ENCODE assay signal across 22 cellular contexts in genomic region chr19:35019144-35019543, GRCh38. TPM values are rescaled to one million over a fixed set of nuclear protein-coding genes. Genes with fewer than 3 reads are reported as not detected.
A peak's percentile ranks its signal among the peaks of the same experiment; 100 is the strongest.
DNase-seq lines count a peak whose midpoint lies in the region; ATAC-seq, FAIRE-seq and TF ChIP-seq lines count a peak whose summit lies in the region.
"Had no signal": no experiment of that assay in that cellular context is flagged by ENCODE, and none has a peak within 500 bp of the region (broad histone marks: within the 10 kb centered on the region; RNA-seq: fewer than 3 reads in every experiment).

No MANE protein-coding gene starts in this region.

- H3K4me1 ChIP-seq in Caco-2: no peaks in the 10 kb centered on the region
- peaks cover 0 to 10% of the 10 kb centered on the region in 2 experiments; a peak in 1 of 5 replicates for H3K4me1 ChIP-seq in K562 (replicated peaks in 1 of 2; ENCODE audit: control insufficient read depth in 2 of 2, insufficient read depth in 2 of 2, low read length in 2 of 2)
- H3K4me1 ChIP-seq in neuronal stem cell (ENCODE audit: control insufficient read depth in 2 of 2, insufficient read depth in 1 of 2, low read depth in 1 of 2, low read length in 2 of 2): no peaks in the 10 kb centered on the region
- H3K4me1 ChIP-seq in trophoblast cell (ENCODE audit: control insufficient read depth in 1 of 2, insufficient read depth in 2 of 2, low read length in 2 of 2): no peaks in the 10 kb centered on the region
- H3K4me1 ChIP-seq: A549 had no signal

- no peaks in the 10 kb centered on the region for H3K79me2 ChIP-seq in K562 (ENCODE audit: control insufficient read depth, insufficient read depth, low read length)
- H3K79me2 ChIP-seq in trophoblast cell (ENCODE audit: control insufficient read depth, insufficient read depth, low read length, poor library complexity): no peaks in the 10 kb centered on the region

- H4K20me1 ChIP-seq in K562 (replicated peaks; ENCODE audit: control insufficient read depth, insufficient read depth, low read length): no peaks in the 10 kb centered on the region

- in situ Hi-C loops in K562 (cut with MboI): no loop called here

- POLR2A ChIA-PET in CD4-positive, alpha-beta T cell (lab: Charles Lee): no interaction called here
- POLR2A ChIA-PET in Caco-2 (lab: Charles Lee): no interaction called here
- POLR2A ChIA-PET in K562 (lab: Yijun Ruan, JAX): no interaction called here

- no peak for FAIRE-seq in K562 (lab: Jason Lieb, UNC)
- FAIRE-seq: A549, D721Med, G401.6, GM12892, GM19239 had no signal

- H3K4me3 ChIP-seq in Caco-2 (ENCODE audit: low read depth, low read length) (no peak overlapping the region), K562 (no peak overlapping the region), neuronal stem cell (ENCODE audit: low read length in 2 of 2) (no peak overlapping the region), trophoblast cell (ENCODE audit: low read depth, low read length) (no peak overlapping the region)
- H3K4me3 ChIP-seq: A549 had no signal

- TF ChIP-seq CTCF in CD4-positive, alpha-beta T cell (IDR thresholded peaks at IDR 0.05): no peak
- TF ChIP-seq CTCF in Caco-2 (IDR thresholded peaks at IDR 0.05; ENCODE audit: insufficient read depth in 1 of 2, low read depth in 1 of 2, low read length in 1 of 2, severe bottlenecking in 1 of 2, unreplicated experiment in 1 of 2) (no peak), K562 (IDR thresholded peaks at IDR 0.05 in 2 of 3, conservative IDR thresholded peaks at IDR 0.05 in 1 of 3; ENCODE audit: insufficient read depth in 2 of 3, low read depth in 1 of 3, low read length in 3 of 3) (no peak)

- H3K14ac ChIP-seq in neuronal stem cell (ENCODE audit: low read length): no peak overlapping the region
- H3K14ac ChIP-seq in trophoblast cell (ENCODE audit: low read length): no peak overlapping the region

- no peak for TF ChIP-seq EP300 in K562 (IDR thresholded peaks at IDR 0.05; ENCODE audit: low read length)

- H3K23ac ChIP-seq in neuronal stem cell (ENCODE audit: low read depth, low read length, poor library complexity) (peak overlapping the region; percentile 55), trophoblast cell (ENCODE audit: low read length) (no peak overlapping the region)

- 97% methylated on average over 7 of the region's 22 CpGs for WGBS in K562 (ENCODE audit: insufficient coverage, low coverage, missing lambda C conversion rate)
- no CpG with 5 or more reads among the region's 22 CpGs for WGBS in neuronal stem cell (ENCODE audit: extremely low coverage in 2 of 2, insufficient read length in 2 of 2, insufficient replicate concordance in 1 of 2), 2 donors
- WGBS in trophoblast cell (ENCODE audit: extremely low coverage, insufficient coverage, insufficient read length): no CpG with 5 or more reads among the region's 22 CpGs

- no peak for ATAC-seq in CD4-positive, alpha-beta T cell (ENCODE audit: poor library complexity)
- ATAC-seq in K562: no peak

- TF ChIP-seq RAD21 in K562 (CRISPR knock-in tag; conservative IDR thresholded peaks at IDR 0.05 in 1 of 2, IDR thresholded peaks at IDR 0.05 in 1 of 2): no peak

- no peaks in the 10 kb centered on the region for H3K27me3 Mint-ChIP-seq in CD4-positive, alpha-beta T cell
- no peaks in the 10 kb centered on the region for H3K27me3 Mint-ChIP-seq in Caco-2 (ENCODE audit: insufficient read depth, unreplicated experiment)
- H3K27me3 Mint-ChIP-seq: CD4-positive, CD25-positive, alpha-beta regulatory T cell; IgD-negative memory B cell had no signal

- H2AK5ac ChIP-seq in neuronal stem cell (ENCODE audit: low read depth, low read length) (no peak overlapping the region), trophoblast cell (ENCODE audit: low read length) (no peak overlapping the region)

- no TSS peak for BruUV-seq in Caco-2 (replicated peaks; lab: Mats Ljungman, UMichigan)
- BruUV-seq in K562 (replicated peaks; lab: Mats Ljungman, UMichigan): no TSS peak

- H2AFZ ChIP-seq in K562 (ENCODE audit: low read depth, low read length) (no peak overlapping the region), neuronal stem cell (ENCODE audit: low read length) (no peak overlapping the region), trophoblast cell (ENCODE audit: insufficient read depth, low read length, poor library complexity) (no peak overlapping the region)

- peaks cover 86% of the 10 kb centered on the region for H3K36me3 Mint-ChIP-seq in CD4-positive, alpha-beta T cell (ENCODE audit: low read depth)
- H3K36me3 Mint-ChIP-seq in Caco-2 (ENCODE audit: insufficient read depth, unreplicated experiment): peaks cover 96% of the 10 kb centered on the region

- H3K27ac Mint-ChIP-seq in CD4-positive, alpha-beta T cell: peak overlapping the region; percentile 51
- peak overlapping the region; percentile 70 for H3K27ac Mint-ChIP-seq in Caco-2 (ENCODE audit: unreplicated experiment)

- no peaks in the 10 kb centered on the region for H3K9me3 Mint-ChIP-seq in CD4-positive, alpha-beta T cell
- H3K9me3 Mint-ChIP-seq in Caco-2 (ENCODE audit: unreplicated experiment): no peaks in the 10 kb centered on the region
- H3K9me3 Mint-ChIP-seq: CD4-positive, CD25-positive, alpha-beta regulatory T cell; IgD-negative memory B cell had no signal

- H3K27me3 ChIP-seq in CD4-positive, alpha-beta T cell (ENCODE audit: control insufficient read depth, insufficient read depth, low read length): no peaks in the 10 kb centered on the region
- H3K27me3 ChIP-seq in Caco-2 (replicated peaks; ENCODE audit: control insufficient read depth, insufficient read depth, low read length) (no peaks in the 10 kb centered on the region), K562 (ENCODE audit: control insufficient read depth in 2 of 2, insufficient read depth in 2 of 2, low read length in 2 of 2) (no peaks in the 10 kb centered on the region), neuronal stem cell (ENCODE audit: control insufficient read depth in 3 of 3, insufficient read depth in 3 of 3, low read depth in 1 of 3, low read length in 3 of 3) (no peaks in the 10 kb centered on the region), trophoblast cell (ENCODE audit: insufficient read depth, low read length) (no peaks in the 10 kb centered on the region)

- no peak overlapping the region for H3K18ac ChIP-seq in neuronal stem cell (ENCODE audit: low read length)
- H3K18ac ChIP-seq in trophoblast cell (ENCODE audit: low read length): no peak overlapping the region

- H2BK5ac ChIP-seq in neuronal stem cell (ENCODE audit: low read length): peak overlapping the region; percentile 14
- no peak overlapping the region for H2BK5ac ChIP-seq in trophoblast cell (ENCODE audit: low read depth, low read length, poor library complexity)

- H2BK120ac ChIP-seq in neuronal stem cell (ENCODE audit: low read depth, low read length) (no peak overlapping the region), trophoblast cell (ENCODE audit: insufficient read depth, low read length, poor library complexity) (no peak overlapping the region)

- H3K4me2 ChIP-seq in K562 (ENCODE audit: insufficient read depth, low read length) (no peak overlapping the region), neuronal stem cell (ENCODE audit: insufficient read depth, low read length, poor library complexity, severe bottlenecking) (no peak overlapping the region), trophoblast cell (ENCODE audit: low read length) (no peak overlapping the region)
- H3K4me2 ChIP-seq: A549, KMS-11 had no signal

- no peak overlapping the region for H4K91ac ChIP-seq in neuronal stem cell (ENCODE audit: low read depth, low read length, poor library complexity)
- no peak overlapping the region for H4K91ac ChIP-seq in trophoblast cell (ENCODE audit: low read depth, low read length)

- no peak overlapping the region for H2BK15ac ChIP-seq in neuronal stem cell (ENCODE audit: low read length)

- H4K12ac ChIP-seq in trophoblast cell (ENCODE audit: low read depth, low read length): no peak overlapping the region

- H3K4ac ChIP-seq in neuronal stem cell (ENCODE audit: low read length): no peak overlapping the region
- no peak overlapping the region for H3K4ac ChIP-seq in trophoblast cell (ENCODE audit: low read depth, low read length)

- CTCF ChIA-PET in CD4-positive, alpha-beta T cell (lab: Charles Lee): no interaction called here
- CTCF ChIA-PET in Caco-2 (lab: Charles Lee) (no interaction called here), K562 (lab: Yijun Ruan, JAX; ENCODE audit: low intra/inter-chr PET ratio) (no interaction called here)

- no peak overlapping the region for H2BK12ac ChIP-seq in neuronal stem cell (ENCODE audit: low read length)
- no peak overlapping the region for H2BK12ac ChIP-seq in trophoblast cell (ENCODE audit: low read length)

- H3K9me3 ChIP-seq in CD4-positive, alpha-beta T cell (ENCODE audit: control insufficient read depth, low read length): no peaks in the 10 kb centered on the region
- H3K9me3 ChIP-seq in Caco-2 (no peaks in the 10 kb centered on the region), K562 (replicated peaks; ENCODE audit: control insufficient read depth, insufficient read depth, low read depth, low read length) (no peaks in the 10 kb centered on the region), neuronal stem cell (replicated peaks in 1 of 2; ENCODE audit: control insufficient read depth in 2 of 2, insufficient read depth in 1 of 2, low read depth in 1 of 2, low read length in 2 of 2) (no peaks in the 10 kb centered on the region), trophoblast cell (ENCODE audit: insufficient read depth, low read depth, low read length) (peaks cover 2% of the 10 kb centered on the region)
- H3K9me3 ChIP-seq: A549 had no signal

- DNase-seq in CD4-positive, alpha-beta T cell: no peak
- DNase-seq in Caco-2 (no peak), K562 (ENCODE audit: extremely low read depth in 1 of 4, low spot score in 3 of 4) (no peak), neuronal stem cell (ENCODE audit: low spot score) (no peak), NCI-H524 (lab: John Stamatoyannopoulos, UW) (no peak), trophoblast cell (no peak), NCI-H1092 (lab: John Stamatoyannopoulos, UW) (no peak)
- DNase-seq: CD4-positive, CD25-positive, alpha-beta regulatory T cell; DMS153; DMS79 treated with DMSO at 0.1 percent for 48 hours; EL; HCEC 1CT had no signal

- peaks cover 6% of the 10 kb centered on the region for H3K36me3 ChIP-seq in Caco-2 (ENCODE audit: control insufficient read depth, insufficient read depth, low read length)
- H3K36me3 ChIP-seq in K562 (ENCODE audit: control insufficient read depth, insufficient read depth, low read length): peaks cover 92% of the 10 kb centered on the region
- peaks cover 70 to 96% of the 10 kb centered on the region in 2 donors for H3K36me3 ChIP-seq in neuronal stem cell (replicated peaks in 1 of 2; ENCODE audit: control insufficient read depth in 2 of 2, insufficient read depth in 2 of 2, low read length in 2 of 2)
- H3K36me3 ChIP-seq in trophoblast cell (ENCODE audit: control insufficient read depth in 1 of 2, insufficient read depth in 2 of 2, low read length in 2 of 2): peaks cover 79 to 80% of the 10 kb centered on the region in 2 experiments

- H3K9ac ChIP-seq in K562 (ENCODE audit: insufficient read depth in 1 of 2, low read depth in 2 of 2, low read length in 2 of 2): no peak overlapping the region; a peak in 1 of 4 replicates
- H3K9ac ChIP-seq in neuronal stem cell (ENCODE audit: low read depth, low read length, poor library complexity): peak overlapping the region; percentile 7
- no peak overlapping the region for H3K9ac ChIP-seq in trophoblast cell (ENCODE audit: low read length)
- H3K9ac ChIP-seq: KMS-11 had no signal

- H3K79me1 ChIP-seq in neuronal stem cell (ENCODE audit: low read depth, low read length) (peaks cover 2% of the 10 kb centered on the region), trophoblast cell (ENCODE audit: low read length) (no peaks in the 10 kb centered on the region)

- TF ChIP-seq POLR2A in K562 (conservative IDR thresholded peaks at IDR 0.05): no peak

- H3K27ac ChIP-seq in CD4-positive, alpha-beta T cell (ENCODE audit: low read depth, low read length): peak overlapping the region; percentile 14
- H3K27ac ChIP-seq in K562 (ENCODE audit: extremely low read depth, low read depth, low read length) (no peak overlapping the region), neuronal stem cell (replicated peaks; ENCODE audit: low read length) (no peak overlapping the region), trophoblast cell (ENCODE audit: low read depth, low read length) (no peak overlapping the region)
- H3K27ac ChIP-seq: A549, KMS-11 had no signal

- no peak overlapping the region for H3K4me3 Mint-ChIP-seq in CD4-positive, alpha-beta T cell
- no peak overlapping the region for H3K4me3 Mint-ChIP-seq in Caco-2 (ENCODE audit: unreplicated experiment)
- H3K4me3 Mint-ChIP-seq: CD4-positive, CD25-positive, alpha-beta regulatory T cell; IgD-negative memory B cell had no signal

- peak overlapping the region; percentile 86 for H4K8ac ChIP-seq in neuronal stem cell (ENCODE audit: low read depth, low read length)
- no peak overlapping the region for H4K8ac ChIP-seq in trophoblast cell (ENCODE audit: low read depth, low read length)

- intact Hi-C loops in CD4-positive, alpha-beta T cell (cut with DNase I, micrococcal nuclease): no loop called here
- intact Hi-C loops in Caco-2 (cut with micrococcal nuclease; ENCODE audit: unreplicated experiment): no loop called here
- intact Hi-C loops in K562 (cut with micrococcal nuclease): no loop called here

- H3K4me1 Mint-ChIP-seq in CD4-positive, alpha-beta T cell (ENCODE audit: low read depth): peaks cover 32% of the 10 kb centered on the region
- H3K4me1 Mint-ChIP-seq in Caco-2 (ENCODE audit: low read depth, unreplicated experiment): no peaks in the 10 kb centered on the region

- no peaks in the 10 kb centered on the region for H3K9me1 ChIP-seq in K562 (ENCODE audit: control insufficient read depth, insufficient read depth, low read length)

RNA-seq across cellular contexts. Expression of gene SCN1B, which starts 11.1 kb away (rescaled TPM):
- total RNA-seq in CD4-positive, alpha-beta T cell: 1 to 10 TPM; 1.4 to 2.3 TPM
- total RNA-seq in Caco-2 (2022): 1.7 and 1.9 TPM in 2 replicates
- 6.3 and 14.6 TPM in 2 replicates for total RNA-seq in K562 (2011; cell fraction: chromatin; rRNA removed; ENCODE audit: low replicate concordance)
- total RNA-seq in K562 (2011; cell fraction: nucleolus; rRNA removed): 7.7 and 7.9 TPM in 2 replicates
- total RNA-seq in K562 (2011; cell fraction: nucleoplasm; rRNA removed): 8.3 and 13.4 TPM in 2 replicates
- total RNA-seq in K562 (2014; rRNA removed): 0.91 and 1.6 TPM in 2 replicates
- total RNA-seq in K562 (2014; rRNA removed; fragmentation: Illumina TruSeq; extraction: Trizol): 0.51 and 0.80 TPM in 2 replicates
- total RNA-seq in K562 (2015; rRNA removed; fragmentation: Illumina TruSeq; extraction: Trizol): 0.91 and 1.2 TPM in 2 replicates
- total RNA-seq in K562 (2021): 1.8 TPM in 2 replicates
- polyA plus RNA-seq in K562 (2011; rRNA removed): 2.5 and 4.2 TPM in 2 replicates
- 2.3 and 2.6 TPM in 2 replicates for polyA plus RNA-seq in K562 (2011; cell fraction: cytosol; rRNA removed)
- 9.1 and 10.0 TPM in 2 replicates for polyA plus RNA-seq in K562 (2011; cell fraction: nucleus; rRNA removed)
- polyA plus RNA-seq in K562 (2012): 1.4 and 3.7 TPM in 2 replicates
- polyA plus RNA-seq in K562 (2014; fragmentation: Illumina TruSeq; extraction: Trizol): 0.79 and 1.0 TPM in 2 replicates
- polyA plus RNA-seq in K562 (2014; fragmentation: Nextera tagmentation; extraction: Ambion mirVana): under 1 TPM; 0.03 to 0.06 TPM
- polyA plus RNA-seq in K562 (2014; rRNA removed): 1.2 and 2.1 TPM in 2 replicates
- 1.1 and 2.6 TPM in 2 replicates for polyA minus RNA-seq in K562 (2011; rRNA and poly(A)+ RNA removed)
- 1.2 and 1.5 TPM in 2 replicates for polyA minus RNA-seq in K562 (2011; cell fraction: cytosol; rRNA and poly(A)+ RNA removed)
- polyA minus RNA-seq in K562 (2011; cell fraction: nucleus; rRNA and poly(A)+ RNA removed): 1.6 and 2.2 TPM in 2 replicates
- 2.8 TPM for polyA plus RNA-seq in neuronal stem cell (2013, experiment 1 of 2)
- 2.8 TPM for polyA plus RNA-seq in neuronal stem cell (2013, experiment 2 of 2)
- polyA plus RNA-seq in trophoblast cell (2013): 0.42 and 0.44 TPM in 2 replicates
- polyA plus RNA-seq: IgD-negative memory B cell had no signal

RNA-seq across cellular contexts. Expression of gene GRAMD1A, which starts 19.0 kb away (rescaled TPM):
- total RNA-seq in CD4-positive, alpha-beta T cell: 100 to 1,000 TPM; 221 to 229 TPM
- total RNA-seq in Caco-2 (2022): 110 and 132 TPM in 2 replicates
- total RNA-seq in K562 (2011; cell fraction: chromatin; rRNA removed; ENCODE audit: low replicate concordance): 167 and 288 TPM in 2 replicates
- total RNA-seq in K562 (2011; cell fraction: nucleolus; rRNA removed): 130 and 133 TPM in 2 replicates
- 132 and 192 TPM in 2 replicates for total RNA-seq in K562 (2011; cell fraction: nucleoplasm; rRNA removed)
- 41.8 and 47.0 TPM in 2 replicates for total RNA-seq in K562 (2014; rRNA removed)
- 13.9 and 16.4 TPM in 2 replicates for total RNA-seq in K562 (2014; rRNA removed; fragmentation: Illumina TruSeq; extraction: Trizol)
- total RNA-seq in K562 (2015; rRNA removed; fragmentation: Illumina TruSeq; extraction: Trizol): 19.4 and 20.5 TPM in 2 replicates
- total RNA-seq in K562 (2021): 58.7 and 62.5 TPM in 2 replicates
- 39.4 and 54.3 TPM in 2 replicates for polyA plus RNA-seq in K562 (2011; rRNA removed)
- polyA plus RNA-seq in K562 (2011; cell fraction: cytosol; rRNA removed): 51.1 and 57.8 TPM in 2 replicates
- polyA plus RNA-seq in K562 (2011; cell fraction: nucleus; rRNA removed): 131 and 183 TPM in 2 replicates
- 35.7 and 68.6 TPM in 2 replicates for polyA plus RNA-seq in K562 (2012)
- 38.5 and 54.1 TPM in 2 replicates for polyA plus RNA-seq in K562 (2014; fragmentation: Illumina TruSeq; extraction: Trizol)
- polyA plus RNA-seq in K562 (2014; fragmentation: Nextera tagmentation; extraction: Ambion mirVana): 1 to 10 TPM; 1.4 to 1.7 TPM
- polyA plus RNA-seq in K562 (2014; rRNA removed): 61.7 and 63.8 TPM in 2 replicates
- polyA minus RNA-seq in K562 (2011; rRNA and poly(A)+ RNA removed): 41.4 and 44.4 TPM in 2 replicates
- 39.7 and 39.8 TPM in 2 replicates for polyA minus RNA-seq in K562 (2011; cell fraction: cytosol; rRNA and poly(A)+ RNA removed)
- polyA minus RNA-seq in K562 (2011; cell fraction: nucleus; rRNA and poly(A)+ RNA removed): 31.2 and 45.4 TPM in 2 replicates
- 74.8 TPM for polyA plus RNA-seq in neuronal stem cell (2013, experiment 1 of 2)
- polyA plus RNA-seq in neuronal stem cell (2013, experiment 2 of 2): 73.3 TPM
- 48.7 and 50.2 TPM in 2 replicates for polyA plus RNA-seq in trophoblast cell (2013)

RNA-seq across cellular contexts. Expression of gene HPN, which starts 22.4 kb away (rescaled TPM):
- total RNA-seq in CD4-positive, alpha-beta T cell: not detected
- total RNA-seq in Caco-2 (2022) (20.8 and 21.1 TPM in 2 replicates), K562 (2014; rRNA removed) (not detected in 2 replicates), K562 (2014; rRNA removed; fragmentation: Illumina TruSeq; extraction: Trizol) (not detected in 2 replicates), K562 (2015; rRNA removed; fragmentation: Illumina TruSeq; extraction: Trizol) (0.15 TPM in 1 of 2 replicates, not detected in the other), K562 (2021) (0.20 and 0.36 TPM in 2 replicates)
- 0.30 and 0.74 TPM in 2 replicates for total RNA-seq in K562 (2011; cell fraction: chromatin; rRNA removed; ENCODE audit: low replicate concordance)
- 0.26 and 0.67 TPM in 2 replicates for total RNA-seq in K562 (2011; cell fraction: nucleolus; rRNA removed)
- 0.59 and 0.99 TPM in 2 replicates for total RNA-seq in K562 (2011; cell fraction: nucleoplasm; rRNA removed)
- polyA plus RNA-seq in K562 (2011; rRNA removed) (0.10 and 0.11 TPM in 2 replicates), K562 (2014; fragmentation: Illumina TruSeq; extraction: Trizol) (not detected in 2 replicates), K562 (2014; fragmentation: Nextera tagmentation; extraction: Ambion mirVana) (not detected), K562 (2014; rRNA removed) (not detected in 2 replicates)
- polyA plus RNA-seq in K562 (2011; cell fraction: cytosol; rRNA removed): 0.09 and 0.12 TPM in 2 replicates
- 0.63 and 1.3 TPM in 2 replicates for polyA plus RNA-seq in K562 (2011; cell fraction: nucleus; rRNA removed)
- polyA plus RNA-seq in K562 (2012): 0.10 and 1.7 TPM in 2 replicates
- polyA minus RNA-seq in K562 (2011; rRNA and poly(A)+ RNA removed): not detected in 2 replicates
- polyA minus RNA-seq in K562 (2011; cell fraction: cytosol; rRNA and poly(A)+ RNA removed): not detected in 2 replicates
- 0.27 and 0.56 TPM in 2 replicates for polyA minus RNA-seq in K562 (2011; cell fraction: nucleus; rRNA and poly(A)+ RNA removed)
- 0.36 TPM for polyA plus RNA-seq in neuronal stem cell (2013, experiment 1 of 2)
- 0.28 TPM for polyA plus RNA-seq in neuronal stem cell (2013, experiment 2 of 2)
- 4.8 and 4.9 TPM in 2 replicates for polyA plus RNA-seq in trophoblast cell (2013)
- total RNA-seq: CD4-positive, CD25-positive, alpha-beta regulatory T cell; H4 had no signal
- polyA plus RNA-seq: AG04450, BJ, IgD-negative memory B cell had no signal

RNA-seq across cellular contexts. Expression of gene ZNF792, which starts 55.1 kb away (rescaled TPM):
- total RNA-seq in CD4-positive, alpha-beta T cell: 1 to 10 TPM; 6.8 to 8.9 TPM
- total RNA-seq in Caco-2 (2022) (4.5 and 5.6 TPM in 2 replicates), K562 (2014; rRNA removed) (14.5 and 14.6 TPM in 2 replicates), K562 (2014; rRNA removed; fragmentation: Illumina TruSeq; extraction: Trizol) (15.8 and 17.7 TPM in 2 replicates), K562 (2015; rRNA removed; fragmentation: Illumina TruSeq; extraction: Trizol) (10.0 and 10.4 TPM in 2 replicates), K562 (2021) (15.5 and 16.5 TPM in 2 replicates)
- 49.4 and 86.2 TPM in 2 replicates for total RNA-seq in K562 (2011; cell fraction: chromatin; rRNA removed; ENCODE audit: low replicate concordance)
- total RNA-seq in K562 (2011; cell fraction: nucleolus; rRNA removed): 38.2 and 47.9 TPM in 2 replicates
- 33.4 and 39.9 TPM in 2 replicates for total RNA-seq in K562 (2011; cell fraction: nucleoplasm; rRNA removed)
- polyA plus RNA-seq in K562 (2011; rRNA removed) (9.6 and 12.0 TPM in 2 replicates), K562 (2014; fragmentation: Illumina TruSeq; extraction: Trizol) (9.9 and 10.2 TPM in 2 replicates), K562 (2014; fragmentation: Nextera tagmentation; extraction: Ambion mirVana) (1 to 10 TPM; 3.3 to 3.5 TPM), K562 (2014; rRNA removed) (7.0 and 7.9 TPM in 2 replicates)
- 6.8 and 6.9 TPM in 2 replicates for polyA plus RNA-seq in K562 (2011; cell fraction: cytosol; rRNA removed)
- polyA plus RNA-seq in K562 (2011; cell fraction: nucleus; rRNA removed): 17.3 and 18.8 TPM in 2 replicates
- polyA plus RNA-seq in K562 (2012): 7.3 and 9.8 TPM in 2 replicates
- polyA minus RNA-seq in K562 (2011; rRNA and poly(A)+ RNA removed): 37.5 and 38.9 TPM in 2 replicates
- 9.4 and 17.3 TPM in 2 replicates for polyA minus RNA-seq in K562 (2011; cell fraction: cytosol; rRNA and poly(A)+ RNA removed)
- polyA minus RNA-seq in K562 (2011; cell fraction: nucleus; rRNA and poly(A)+ RNA removed): 32.0 and 50.6 TPM in 2 replicates
- 2.9 TPM for polyA plus RNA-seq in neuronal stem cell (2013, experiment 1 of 2)
- polyA plus RNA-seq in neuronal stem cell (2013, experiment 2 of 2): 2.7 TPM
- 2.0 and 2.1 TPM in 2 replicates for polyA plus RNA-seq in trophoblast cell (2013)

Comparison
In these comparisons a context has a peak if more than half of its experiments do, and no peak if none do; other contexts are left out.
1. RNA of gene HPN, which starts 22.4 kb away (total RNA-seq): 20.8 to 21.1 TPM in Caco-2; not detected in CD4-positive, alpha-beta T cell and 0.15 to 0.99 TPM in K562; every median in the first group is over 10 times any median in the second.